8 cellular contexts compared by ENCODE assay signal in the genomic region with DNA sequence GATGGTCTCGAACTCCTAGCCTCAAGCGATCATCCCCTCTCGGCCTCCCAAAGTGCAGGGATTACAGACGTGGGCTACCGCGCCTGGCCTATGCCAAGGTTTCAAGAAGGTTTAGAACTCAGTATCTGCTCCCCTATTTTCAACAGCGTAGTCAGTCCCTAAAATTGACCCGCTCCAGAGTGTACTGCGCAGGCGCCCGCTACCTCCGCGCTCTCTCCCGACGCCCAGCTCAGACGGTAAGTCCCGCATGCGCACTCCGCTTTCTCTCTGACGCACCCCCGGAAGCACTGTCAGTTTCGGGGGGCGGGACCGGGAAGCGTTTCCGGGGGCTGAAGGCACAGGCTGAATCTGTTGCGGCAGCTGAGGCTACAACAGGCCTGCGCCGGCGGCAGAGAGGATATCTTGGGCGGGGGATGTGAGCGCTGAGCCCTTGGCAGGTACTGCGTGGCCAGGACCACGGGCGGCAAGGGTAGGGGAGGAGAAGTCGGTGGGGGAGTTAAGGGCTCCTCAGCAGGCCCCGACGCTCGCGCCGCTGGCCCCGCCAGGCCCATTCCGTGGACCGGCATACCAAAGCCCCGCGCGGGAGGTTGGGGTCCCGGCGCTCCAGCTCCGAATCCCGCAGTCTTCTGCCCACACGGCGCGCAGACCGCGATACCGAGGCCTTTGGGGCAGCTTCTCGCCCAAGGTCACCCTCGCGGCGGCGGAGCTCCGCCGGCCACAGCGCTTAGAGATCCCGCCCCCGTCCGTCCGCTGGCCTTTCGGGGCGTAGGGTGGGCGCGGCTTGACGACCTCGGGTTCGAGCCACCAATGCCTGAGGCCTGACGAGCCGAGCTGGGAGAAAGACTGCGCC. TPM values are rescaled to one million over a fixed set of nuclear protein-coding genes. Genes with fewer than 3 reads are reported as not detected.
DNase-seq lines count a peak whose midpoint lies in the region; ATAC-seq and TF ChIP-seq lines count a peak whose summit lies in the region.

A gene with protein sequence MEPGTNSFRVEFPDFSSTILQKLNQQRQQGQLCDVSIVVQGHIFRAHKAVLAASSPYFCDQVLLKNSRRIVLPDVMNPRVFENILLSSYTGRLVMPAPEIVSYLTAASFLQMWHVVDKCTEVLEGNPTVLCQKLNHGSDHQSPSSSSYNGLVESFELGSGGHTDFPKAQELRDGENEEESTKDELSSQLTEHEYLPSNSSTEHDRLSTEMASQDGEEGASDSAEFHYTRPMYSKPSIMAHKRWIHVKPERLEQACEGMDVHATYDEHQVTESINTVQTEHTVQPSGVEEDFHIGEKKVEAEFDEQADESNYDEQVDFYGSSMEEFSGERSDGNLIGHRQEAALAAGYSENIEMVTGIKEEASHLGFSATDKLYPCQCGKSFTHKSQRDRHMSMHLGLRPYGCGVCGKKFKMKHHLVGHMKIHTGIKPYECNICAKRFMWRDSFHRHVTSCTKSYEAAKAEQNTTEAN (plus strand): TSS at position 345 of the 850 bp plus-strand sequence. CDS start 27,470 bp downstream, outside the sequence.

- WGBS in mammary epithelial cell (ENCODE audit: low coverage, missing lambda C conversion rate): 6% methylated on average over 30 of the region's 79 CpGs

- H3K4me3 ChIP-seq in AG04449 (ENCODE audit: low read depth, low read length): peak within 1 kb of the TSS; percentile 83
- H3K4me3 ChIP-seq in WI38 (ENCODE audit: low read depth, low read length): peak within 1 kb of the TSS; percentile 90
- H3K4me3 ChIP-seq in mammary epithelial cell (replicated peaks in 1 of 3; ENCODE audit: insufficient read depth in 1 of 3, low read depth in 2 of 3, low read length in 3 of 3): peak within 1 kb of the TSS; percentile 73 to 88 (median 77)
- peak within 1 kb of the TSS; percentile 82 for H3K4me3 ChIP-seq in iPS-20b (ENCODE audit: low read length)
- H3K4me3 ChIP-seq in skin epidermis: peak within 1 kb of the TSS; percentile 77 to 99 (median 86)

- dilution Hi-C loops in mammary epithelial cell (cut with HindIII; ENCODE audit: low sequenced_read_pairs): no loop called here

- peak; percentile 80 for ATAC-seq in GM18907 (IDR thresholded peaks at IDR 0.05; ENCODE audit: unreplicated experiment)
- peak; percentile 64 for ATAC-seq in HG03139 (IDR thresholded peaks at IDR 0.05; ENCODE audit: unreplicated experiment)

- intact Hi-C loops in mammary epithelial cell (cut with micrococcal nuclease): loop anchor here (1.0 to 2.0 kb wide), 2 partner anchors 11 to 14 kb away; no protein-coding TSS in a partner anchor

- in situ Hi-C loops in mammary epithelial cell (cut with MboI; ENCODE audit: low sequenced_read_pairs in 2 of 2): no loop called here

- CTCF ChIA-PET in AG04449 (lab: Yijun Ruan, JAX) (interaction anchor here (1.4 to 1.9 kb wide), 3 partner anchors 23 to 305 kb away, joined by 3 to 7 read pairs (median 4); no protein-coding TSS in a partner anchor), mammary epithelial cell (lab: Charles Lee; ENCODE audit: low non-redundant PET) (interaction anchor here (0.5 kb wide), 1 partner anchor 98 kb away, joined by 3 read pairs; no protein-coding TSS in a partner anchor)

- H3K9me3 ChIP-seq in mammary epithelial cell (replicated peaks; ENCODE audit: insufficient read depth, low read length) (no peaks in the 10 kb centered on the region), iPS-20b (ENCODE audit: insufficient read depth, low read depth, low read length) (no peaks in the 10 kb centered on the region)

- BruUV-seq in mammary epithelial cell (replicated peaks; lab: Mats Ljungman, UMichigan): TSS peak; percentile 48

- H2AFZ ChIP-seq in mammary epithelial cell (ENCODE audit: low read depth, low read length): peak within 1 kb of the TSS; percentile 96

- H3K4me1 ChIP-seq in mammary epithelial cell (ENCODE audit: insufficient read depth, low read length): peaks cover 14% of the 10 kb centered on the region
- H3K4me1 ChIP-seq in iPS-20b (ENCODE audit: insufficient read depth, low read length): no peaks in the 10 kb centered on the region

- H3K27me3 ChIP-seq in mammary epithelial cell (ENCODE audit: insufficient read depth, low read length) (no peaks in the 10 kb centered on the region), iPS-20b (ENCODE audit: insufficient read depth, low read length) (peaks cover 11% of the 10 kb centered on the region; the same call in 1 of the 2 replicates)

- H3K9ac ChIP-seq in mammary epithelial cell (ENCODE audit: insufficient read depth, low read length): peak within 1 kb of the TSS; percentile 99
- peak within 1 kb of the TSS; percentile 86; the same call in 1 of the 2 replicates for H3K9ac ChIP-seq in iPS-20b (ENCODE audit: low read depth, low read length)

- H3K27ac ChIP-seq in mammary epithelial cell (ENCODE audit: insufficient read depth, low read depth, low read length) (peak within 1 kb of the TSS; percentile 94), iPS-20b (ENCODE audit: low read length) (no peak within 1 kb of the TSS), skin epidermis (peak within 1 kb of the TSS; percentile 67 to 100 (median 95))

- peaks cover 51% of the 10 kb centered on the region for H3K79me2 ChIP-seq in mammary epithelial cell (ENCODE audit: insufficient read depth, low read length)

- POLR2A ChIA-PET in AG04449 (lab: Yijun Ruan, JAX): interaction anchor here (0.9 to 1.3 kb wide), 6 partner anchors 10 to 56 kb away, joined by 3 to 5 read pairs (median 4); a partner anchor contains a TSS

- H3K4me2 ChIP-seq in mammary epithelial cell (ENCODE audit: insufficient read depth, low read depth, low read length): peak within 1 kb of the TSS; percentile 88

- peak; percentile 56 for DNase-seq in AG04449 (ENCODE audit: low read depth, low spot score)
- DNase-seq in NCI-H226: peak; percentile 93
- DNase-seq in mammary epithelial cell: peak; percentile 95

- H3K36me3 ChIP-seq in mammary epithelial cell (ENCODE audit: insufficient read depth, low read length) (no peaks in the 10 kb centered on the region), iPS-20b (ENCODE audit: insufficient read depth, low read depth, low read length) (peaks cover 12% of the 10 kb centered on the region)

- no peaks in the 10 kb centered on the region for H4K20me1 ChIP-seq in mammary epithelial cell (ENCODE audit: insufficient read depth, low read length)

- TF ChIP-seq CTCF in AG04449 (IDR thresholded peaks at IDR 0.05; ENCODE audit: insufficient read depth, low read length, missing control alignments) (no peak), WI38 (IDR thresholded peaks at IDR 0.05; ENCODE audit: low read depth, low read length) (no peak), mammary epithelial cell (conservative IDR thresholded peaks at IDR 0.05 in 1 of 2, IDR thresholded peaks at IDR 0.05 in 1 of 2; ENCODE audit: extremely low read depth in 1 of 2, insufficient read depth in 1 of 2, low read depth in 1 of 2, low read length in 2 of 2) (no peak)

RNA-seq across cellular contexts. Expression of the gene that starts here (rescaled TPM):
- 10 to 100 TPM; 24.0 to 32.4 TPM for total RNA-seq in mammary epithelial cell
- 7.0 TPM for polyA plus RNA-seq in mammary epithelial cell
- 6.4 TPM for polyA minus RNA-seq in mammary epithelial cell
